Comparison of ENCODE assay signal across 5 cellular contexts in genomic region chr1:66728716-66729115, GRCh38. TPM values are rescaled to one million over a fixed set of nuclear protein-coding genes. Genes with fewer than 3 reads are reported as not detected.
"Had no signal": no experiment of that assay in that cellular context is flagged by ENCODE, and none has a peak within 500 bp of the region (broad histone marks: within the 10 kb centered on the region; RNA-seq: fewer than 3 reads in every experiment).

No MANE protein-coding gene starts in this region.

RNA-seq across cellular contexts. Expression of gene DYNLT5, which starts 23.5 kb away (rescaled TPM):
- total RNA-seq: activated B cell treated with CpG ODN at 0.5 μM for 24 hours; activated CD4-positive, alpha-beta memory T cell treated with anti-CD3 and anti-CD28 coated beads for 36 hours; activated CD8-positive, alpha-beta memory T cell treated with anti-CD3 and anti-CD28 coated beads, Interleukin-2, amount 10 ng/mL, durations not matched to agents 7 days and 5 days; activated naive CD8-positive, alpha-beta T cell treated with anti-CD3 and anti-CD28 coated beads for 36 hours; activated T-helper 1 cell treated with anti-CD3 and anti-CD28 coated beads, Interleukin-12 subunit alpha, Interleukin-12 subunit beta, Interleukin-2, Interleukin-4 antibody, amounts not matched to agents 30 ng/mL and 10 ng/mL and 1 ng/mL, durations not matched to agents 14 hours and 24 hours and 36 hours had no signal
